14 cellular contexts compared by ENCODE assay signal in genomic region chr3:195407511-195408409, GRCh38. TPM values are rescaled to one million over a fixed set of nuclear protein-coding genes. Genes with fewer than 3 reads are reported as not detected.
DNase-seq lines count a peak whose midpoint lies in the region; ATAC-seq lines count a peak whose summit lies in the region.
"Had no signal": no experiment of that assay in that cellular context is flagged by ENCODE, and none has a peak within 500 bp of the region (broad histone marks: within the 10 kb centered on the region; RNA-seq: fewer than 3 reads in every experiment).

No MANE protein-coding gene starts in this region.

- H3K36me3 Mint-ChIP-seq in activated CD4-positive, alpha-beta T cell treated with anti-CD3 and anti-CD28 coated beads, Interleukin-2, amount 10 ng/mL, durations not matched to agents 7 days and 5 days (ENCODE audit: low read depth) = peaks cover 57% of the 10 kb centered on the region
- H3K36me3 Mint-ChIP-seq in activated naive CD4-positive, alpha-beta T cell treated with anti-CD3 and anti-CD28 coated beads, Interleukin-2, amount 10 ng/mL, durations not matched to agents 7 days and 5 days = peaks cover 33% of the 10 kb centered on the region
- peaks cover 15% of the 10 kb centered on the region for H3K36me3 Mint-ChIP-seq in stimulated activated effector memory CD8-positive, alpha-beta T cell treated with anti-CD3 and anti-CD28 coated beads, Interleukin-12 subunit alpha, Interleukin-12 subunit beta, amount 100 ng/mL, for 72 hours

- peaks cover 54% of the 10 kb centered on the region for H3K4me1 Mint-ChIP-seq in activated CD4-positive, alpha-beta T cell treated with anti-CD3 and anti-CD28 coated beads, Interleukin-2, amount 10 ng/mL, durations not matched to agents 7 days and 5 days
- peaks cover 41% of the 10 kb centered on the region for H3K4me1 Mint-ChIP-seq in activated naive CD4-positive, alpha-beta T cell treated with anti-CD3 and anti-CD28 coated beads, Interleukin-2, amount 10 ng/mL, durations not matched to agents 7 days and 5 days
- H3K4me1 Mint-ChIP-seq in stimulated activated effector memory CD8-positive, alpha-beta T cell treated with anti-CD3 and anti-CD28 coated beads, Interleukin-12 subunit alpha, Interleukin-12 subunit beta, amount 100 ng/mL, for 72 hours = peaks cover 50% of the 10 kb centered on the region

- CTCF ChIA-PET in activated CD4-positive, alpha-beta T cell treated with anti-CD3 and anti-CD28 coated beads, Interleukin-2, amount 10 ng/mL, durations not matched to agents 7 days and 5 days (lab: Charles Lee) = interaction anchor here (0.9 to 1.1 kb wide), 2 partner anchors 12 to 114 kb away, joined by 3 to 4 read pairs; no protein-coding TSS in a partner anchor
- CTCF ChIA-PET in activated naive CD4-positive, alpha-beta T cell treated with anti-CD3 and anti-CD28 coated beads, Interleukin-2, amount 10 ng/mL, durations not matched to agents 7 days and 5 days (lab: Charles Lee) = interaction anchor here (1.8 kb wide), 1 partner anchor 10 kb away, joined by 4 read pairs; no protein-coding TSS in a partner anchor

- H3K9me3 Mint-ChIP-seq in activated CD4-positive, alpha-beta T cell treated with anti-CD3 and anti-CD28 coated beads, Interleukin-2, amount 10 ng/mL, durations not matched to agents 7 days and 5 days = peaks cover 21% of the 10 kb centered on the region
- peaks cover 6% of the 10 kb centered on the region for H3K9me3 Mint-ChIP-seq in activated naive CD4-positive, alpha-beta T cell treated with anti-CD3 and anti-CD28 coated beads, Interleukin-2, amount 10 ng/mL, durations not matched to agents 7 days and 5 days
- H3K9me3 Mint-ChIP-seq in stimulated activated effector memory CD8-positive, alpha-beta T cell treated with anti-CD3 and anti-CD28 coated beads, Interleukin-12 subunit alpha, Interleukin-12 subunit beta, amount 100 ng/mL, for 72 hours = no peaks in the 10 kb centered on the region

- ATAC-seq in HG03175 (IDR thresholded peaks at IDR 0.05; ENCODE audit: unreplicated experiment) (peak; percentile 60), GM21526 (IDR thresholded peaks at IDR 0.05; ENCODE audit: low FRiP score, unreplicated experiment) (no peak), GM21737 (IDR thresholded peaks at IDR 0.05; ENCODE audit: unreplicated experiment) (no peak)
- peak; percentile 82 for ATAC-seq in stimulated activated effector memory CD8-positive, alpha-beta T cell treated with anti-CD3 and anti-CD28 coated beads, Interleukin-12 subunit alpha, Interleukin-12 subunit beta, amount 100 ng/mL, for 72 hours
- ATAC-seq: A549, HepG2, right cardiac atrium had no signal

- H3K27me3 Mint-ChIP-seq in activated CD4-positive, alpha-beta T cell treated with anti-CD3 and anti-CD28 coated beads, Interleukin-2, amount 10 ng/mL, durations not matched to agents 7 days and 5 days = no peaks in the 10 kb centered on the region
- H3K27me3 Mint-ChIP-seq in activated naive CD4-positive, alpha-beta T cell treated with anti-CD3 and anti-CD28 coated beads, Interleukin-2, amount 10 ng/mL, durations not matched to agents 7 days and 5 days = no peaks in the 10 kb centered on the region

- peak overlapping the region; percentile 94 for H3K27ac Mint-ChIP-seq in activated CD4-positive, alpha-beta T cell treated with anti-CD3 and anti-CD28 coated beads, Interleukin-2, amount 10 ng/mL, durations not matched to agents 7 days and 5 days
- peak overlapping the region; percentile 88 for H3K27ac Mint-ChIP-seq in activated naive CD4-positive, alpha-beta T cell treated with anti-CD3 and anti-CD28 coated beads, Interleukin-2, amount 10 ng/mL, durations not matched to agents 7 days and 5 days
- H3K27ac Mint-ChIP-seq in stimulated activated effector memory CD8-positive, alpha-beta T cell treated with anti-CD3 and anti-CD28 coated beads, Interleukin-12 subunit alpha, Interleukin-12 subunit beta, amount 100 ng/mL, for 72 hours = no peak overlapping the region

- POLR2A ChIA-PET in activated CD4-positive, alpha-beta T cell treated with anti-CD3 and anti-CD28 coated beads, Interleukin-2, amount 10 ng/mL, durations not matched to agents 7 days and 5 days (lab: Charles Lee) = interaction anchor here (0.6 to 1.1 kb wide), 4 partner anchors 23 to 736 kb away, joined by 3 to 10 read pairs (median 4); partner anchors contain the start of gene LSG1

- peak overlapping the region; percentile 74 for H3K4me3 Mint-ChIP-seq in activated CD4-positive, alpha-beta T cell treated with anti-CD3 and anti-CD28 coated beads, Interleukin-2, amount 10 ng/mL, durations not matched to agents 7 days and 5 days
- H3K4me3 Mint-ChIP-seq in activated naive CD4-positive, alpha-beta T cell treated with anti-CD3 and anti-CD28 coated beads, Interleukin-2, amount 10 ng/mL, durations not matched to agents 7 days and 5 days = peak overlapping the region; percentile 33
- peak overlapping the region; percentile 24 for H3K4me3 Mint-ChIP-seq in stimulated activated effector memory CD8-positive, alpha-beta T cell treated with anti-CD3 and anti-CD28 coated beads, Interleukin-12 subunit alpha, Interleukin-12 subunit beta, amount 100 ng/mL, for 72 hours

- DNase-seq in activated CD4-positive, alpha-beta T cell treated with anti-CD3 and anti-CD28 coated beads, Interleukin-2, amount 10 ng/mL, durations not matched to agents 7 days and 5 days = peak; percentile 24
- no peak for DNase-seq in activated CD4-positive, alpha-beta T cell treated with anti-CD3 and anti-CD28 coated beads, Interleukin-2, amount 50 U/mL, for 4 hours
- no peak for DNase-seq in activated naive CD4-positive, alpha-beta T cell treated with anti-CD3 and anti-CD28 coated beads, Interleukin-2, amount 10 ng/mL, durations not matched to agents 7 days and 5 days
- DNase-seq in stimulated activated effector memory CD8-positive, alpha-beta T cell treated with anti-CD3 and anti-CD28 coated beads, Interleukin-12 subunit alpha, Interleukin-12 subunit beta, amount 100 ng/mL, for 72 hours (ENCODE audit: low spot score in 2 of 2) = peak in 1 of 2 donors; percentile 55
- no peak for DNase-seq in NCI-H446 (lab: John Stamatoyannopoulos, UW)
- DNase-seq: HCEC 1CT, mesenchymal stem cell, right cardiac atrium, thyroid gland had no signal

RNA-seq across cellular contexts. Expression of gene ACAP2, which starts 35.1 kb away (rescaled TPM):
- total RNA-seq in activated CD4-positive, alpha-beta T cell treated with anti-CD3 and anti-CD28 coated beads, Interleukin-2, amount 10 ng/mL, durations not matched to agents 7 days and 5 days = 10 to 100 TPM; 71.1 to 79.1 TPM

Comparison
In these comparisons a context has a peak if more than half of its experiments do, and no peak if none do; other contexts are left out.
1. H3K4me3 Mint-ChIP-seq: peak in every context shown above with its lines; median percentile 74 in activated CD4-positive, alpha-beta T cell treated with anti-CD3 and anti-CD28 coated beads, Interleukin-2, amount 10 ng/mL, durations not matched to agents 7 days and 5 days; 33 in activated naive CD4-positive, alpha-beta T cell treated with anti-CD3 and anti-CD28 coated beads, Interleukin-2, amount 10 ng/mL, durations not matched to agents 7 days and 5 days; 24 in stimulated activated effector memory CD8-positive, alpha-beta T cell treated with anti-CD3 and anti-CD28 coated beads, Interleukin-12 subunit alpha, Interleukin-12 subunit beta, amount 100 ng/mL, for 72 hours.
2. ATAC-seq: peak in HG03175 (single experiment) and stimulated activated effector memory CD8-positive, alpha-beta T cell treated with anti-CD3 and anti-CD28 coated beads, Interleukin-12 subunit alpha, Interleukin-12 subunit beta, amount 100 ng/mL, for 72 hours (single experiment); none in GM21526 (single experiment) and GM21737 (single experiment).